ENCODE assay signal across 8 cellular contexts in genomic region chr1:35882586-35882944, GRCh38. TPM values are rescaled to one million over a fixed set of nuclear protein-coding genes. Genes with fewer than 3 reads are reported as not detected.
DNase-seq lines count a peak whose midpoint lies in the region; ATAC-seq, FAIRE-seq and TF ChIP-seq lines count a peak whose summit lies in the region.

No MANE protein-coding gene starts in this region.

- RAD21 ChIA-PET in GM12878 (lab: Charles Lee; ENCODE audit: unreplicated experiment): interaction anchor here (0.6 to 1.1 kb wide), 3 partner anchors 25 to 333 kb away, joined by 3 to 4 read pairs (median 3); no protein-coding TSS in a partner anchor

- POLR2A ChIA-PET in GM12878 (lab: Charles Lee): interaction anchor here (0.9 to 1.6 kb wide), 4 partner anchors 14 to 51 kb away, joined by 3 to 6 read pairs (median 4); partner anchors contain the start of gene AGO3

- WGBS in GM12878 (ENCODE audit: insufficient coverage, insufficient replicate concordance, low lambda C conversion rate, missing lambda C conversion rate): 46% methylated on average over 16 of the region's 16 CpGs
- WGBS in lung, 2 donors: 57 to 58% methylated on average over 16 of the region's 16 CpGs
- WGBS in tibial nerve, 2 donors: 50 to 51% methylated on average over 16 of the region's 16 CpGs

- H3K9ac ChIP-seq in GM12878 (ENCODE audit: control insufficient read depth, insufficient read depth, low read length): no peak overlapping the region

- no peak for DNase-seq in activated naive CD4-positive, alpha-beta T cell treated with anti-CD3 and anti-CD28 coated beads for 36 hours
- DNase-seq in activated naive CD4-positive, alpha-beta T cell treated with Interleukin-2 at 50 U/mL for 16 hours: no peak
- DNase-seq in GM12878 (ENCODE audit: low read depth, low spot score) (no peak), lung (ENCODE audit: low spot score) (no peak), tibial nerve (ENCODE audit: low spot score in 2 of 2) (no peak), MV-4-11 (lab: John Stamatoyannopoulos, UW) (no peak)

- H3K27me3 Mint-ChIP-seq in activated naive CD4-positive, alpha-beta T cell treated with anti-CD3 and anti-CD28 coated beads for 36 hours (ENCODE audit: low read depth): no peaks in the 10 kb centered on the region

- H3K27ac Mint-ChIP-seq in activated naive CD4-positive, alpha-beta T cell treated with anti-CD3 and anti-CD28 coated beads for 36 hours: no peak overlapping the region

- SMC1A ChIA-PET in GM12878 (lab: Charles Lee; ENCODE audit: uncharacterized antibody, unreplicated experiment): interaction anchor here (0.6 to 1.6 kb wide), 2 partner anchors 48 to 299 kb away, joined by 3 to 5 read pairs; partner anchors contain the start of gene AGO3

- H3K36me3 Mint-ChIP-seq in activated naive CD4-positive, alpha-beta T cell treated with anti-CD3 and anti-CD28 coated beads for 36 hours (ENCODE audit: low read depth): no peaks in the 10 kb centered on the region

- ATAC-seq in GM12878 (no peak), lung (ENCODE audit: insufficient read depth, low FRiP score) (no peak), HG03135 (IDR thresholded peaks at IDR 0.05; ENCODE audit: unreplicated experiment) (no peak), HG02938 (IDR thresholded peaks at IDR 0.05; ENCODE audit: unreplicated experiment) (no peak)

- H3K9me3 ChIP-seq in GM12878 (replicated peaks; ENCODE audit: control insufficient read depth, insufficient read depth, low read length) (no peaks in the 10 kb centered on the region), lung (ENCODE audit: control insufficient read depth in 2 of 2, insufficient read depth in 1 of 2, low read length in 1 of 2) (no peaks in the 10 kb centered on the region), tibial nerve (no peaks in the 10 kb centered on the region)

- peak overlapping the region; percentile 89 for H3K4me3 Mint-ChIP-seq in activated naive CD4-positive, alpha-beta T cell treated with anti-CD3 and anti-CD28 coated beads for 36 hours

- CTCF ChIA-PET in activated naive CD4-positive, alpha-beta T cell treated with anti-CD3 and anti-CD28 coated beads for 36 hours (lab: Charles Lee): interaction anchor here (1.0 to 2.4 kb wide), 4 partner anchors 9 to 44 kb away, joined by 3 to 10 read pairs (median 4); no protein-coding TSS in a partner anchor
- CTCF ChIA-PET in GM12878 (lab: Yijun Ruan, JAX): interaction anchor here (0.6 to 1.7 kb wide), 12 partner anchors 9 to 305 kb away, joined by 3 to 8 read pairs (median 4); no protein-coding TSS in a partner anchor

- intact Hi-C loops in activated naive CD4-positive, alpha-beta T cell treated with anti-CD3 and anti-CD28 coated beads for 36 hours (cut with micrococcal nuclease): loop anchor here (2.0 to 5.0 kb wide), 2 partner anchors 75 to 266 kb away; partner anchors contain the start of genes AGO4 and TRAPPC3
- intact Hi-C loops in GM12878 (cut with micrococcal nuclease; ENCODE audit: unreplicated experiment): loop anchor here (2.0 to 10.0 kb wide), 2 partner anchors 48 to 202 kb away; partner anchors contain the start of genes ADPRS, AGO3 and TEKT2

- H3K4me1 ChIP-seq in GM12878 (ENCODE audit: control insufficient read depth, insufficient read depth, low read length) (peaks cover 13% of the 10 kb centered on the region), lung (ENCODE audit: control insufficient read depth in 2 of 2, insufficient read depth in 2 of 2, low read length in 2 of 2) (peaks cover 5 to 17% of the 10 kb centered on the region in 2 donors), tibial nerve (peaks cover 0 to 43% (median 20%) of the 10 kb centered on the region in 4 donors)

- no TSS peak for BruUV-seq in GM12878 (replicated peaks; lab: Mats Ljungman, UMichigan)

- TF ChIP-seq EP300 in GM12878 (IDR thresholded peaks at IDR 0.05; ENCODE audit: borderline replicate concordance in 1 of 2, control insufficient read depth in 1 of 2, low read depth in 2 of 2, low read length in 2 of 2) (no peak), tibial nerve (IDR thresholded peaks at IDR 0.05) (no peak)

- H2AFZ ChIP-seq in GM12878 (ENCODE audit: control insufficient read depth, low read depth, low read length): peak overlapping the region; percentile 59

- peaks cover 11% of the 10 kb centered on the region for H3K79me2 ChIP-seq in GM12878 (ENCODE audit: control insufficient read depth, insufficient read depth, low read length)

- H3K4me1 Mint-ChIP-seq in activated naive CD4-positive, alpha-beta T cell treated with anti-CD3 and anti-CD28 coated beads for 36 hours (ENCODE audit: low read depth): peaks cover 40% of the 10 kb centered on the region

- TF ChIP-seq CTCF in GM12878 (IDR thresholded peaks at IDR 0.05 in 2 of 3, conservative IDR thresholded peaks at IDR 0.05 in 1 of 3; ENCODE audit: control insufficient read depth in 2 of 3, extremely low read depth in 1 of 3, insufficient read depth in 1 of 3, low read depth in 3 of 3, low read length in 3 of 3): no peak
- no peak for TF ChIP-seq CTCF in lung (IDR thresholded peaks at IDR 0.05; ENCODE audit: control extremely low read depth, extremely low read depth)
- TF ChIP-seq CTCF in tibial nerve (IDR thresholded peaks at IDR 0.05): no peak

- H3K4me3 ChIP-seq in GM12878 (no peak overlapping the region), lung (peak overlapping the region; percentile 40), tibial nerve (peak overlapping the region; percentile 3 to 95 (median 88))

- TF ChIP-seq RAD21 in GM12878 (IDR thresholded peaks at IDR 0.05; ENCODE audit: insufficient read depth, low read depth, low read length): no peak

- no peak for FAIRE-seq in GM12878 (lab: Jason Lieb, UNC)

- in situ Hi-C loops in GM12878 (cut with MboI): no loop called here

- H3K9me3 Mint-ChIP-seq in activated naive CD4-positive, alpha-beta T cell treated with anti-CD3 and anti-CD28 coated beads for 36 hours: no peaks in the 10 kb centered on the region

- H3K36me3 ChIP-seq in GM12878 (ENCODE audit: control insufficient read depth in 2 of 2, insufficient read depth in 2 of 2, low read length in 1 of 2) (no peaks in the 10 kb centered on the region), lung (ENCODE audit: control insufficient read depth in 2 of 2, insufficient read depth in 2 of 2, low read length in 2 of 2) (no peaks in the 10 kb centered on the region), tibial nerve (no peaks in the 10 kb centered on the region)

- no peaks in the 10 kb centered on the region for H4K20me1 ChIP-seq in GM12878 (ENCODE audit: control insufficient read depth, insufficient read depth)

- H3K27me3 ChIP-seq in GM12878 (replicated peaks in 1 of 2; ENCODE audit: control insufficient read depth in 2 of 2, insufficient read depth in 2 of 2, low read length in 1 of 2): no peaks in the 10 kb centered on the region
- H3K27me3 ChIP-seq in lung (ENCODE audit: control insufficient read depth, insufficient read depth): no peaks in the 10 kb centered on the region
- H3K27me3 ChIP-seq in tibial nerve: no peaks in the 10 kb centered on the region

- H3K27ac ChIP-seq in GM12878 (ENCODE audit: control insufficient read depth, insufficient read depth) (no peak overlapping the region), lung (ENCODE audit: low read depth in 1 of 2, low read length in 1 of 2) (peak overlapping the region in 1 of 2 donors; percentile 61), tibial nerve (peak overlapping the region in 3 of 4 donors; percentile 52 to 89 (median 87))

- TF ChIP-seq POLR2A in GM12878 (IDR thresholded peaks at IDR 0.05; ENCODE audit: low read depth, low read length) (no peak), tibial nerve (IDR thresholded peaks at IDR 0.05) (no peak)

- no peak overlapping the region; the same call in 1 of the 2 replicates for H3K4me2 ChIP-seq in GM12878 (ENCODE audit: control insufficient read depth, insufficient read depth)

RNA-seq across cellular contexts. Expression of gene AGO1, which starts 0.4 kb away (rescaled TPM):
- total RNA-seq in activated naive CD4-positive, alpha-beta T cell treated with anti-CD3 and anti-CD28 coated beads for 36 hours: 10 to 100 TPM; 24.9 to 25.3 TPM
- total RNA-seq in GM12878 (2013; cell fraction: nucleolus; rRNA removed): 30.6 and 31.0 TPM in 2 replicates
- total RNA-seq in GM12878 (2014; rRNA removed): 7.0 and 7.8 TPM in 2 replicates
- total RNA-seq in GM12878 (2014; rRNA removed; fragmentation: Illumina TruSeq; extraction: Trizol): 7.8 TPM in 2 replicates
- total RNA-seq in GM12878 (2021): 24.0 and 24.2 TPM in 2 replicates
- 6.3 TPM for polyA plus RNA-seq in GM12878 (2011; ENCODE audit: low read depth)
- polyA plus RNA-seq in GM12878 (2011; rRNA removed): 8.2 and 14.5 TPM in 2 replicates
- 17.2 and 18.7 TPM in 2 replicates for polyA plus RNA-seq in GM12878 (2011; cell fraction: cytosol; rRNA removed)
- polyA plus RNA-seq in GM12878 (2011; cell fraction: nucleus; rRNA removed): 18.9 and 20.4 TPM in 2 replicates
- polyA plus RNA-seq in GM12878 (2012): 8.1 and 9.4 TPM in 2 replicates
- 9.7 and 11.8 TPM in 2 replicates for polyA plus RNA-seq in GM12878 (2014; fragmentation: Illumina TruSeq; extraction: Trizol)
- polyA plus RNA-seq in GM12878 (2014; fragmentation: Nextera tagmentation; extraction: Ambion mirVana): 1 to 10 TPM; 1.8 to 3.3 TPM
- polyA plus RNA-seq in GM12878 (2014; rRNA removed): 9.8 and 10.2 TPM in 2 replicates
- 1 to 10 TPM; 7.7 to 8.4 TPM for polyA plus RNA-seq in GM12878 (2016; fragmentation: Nextera tagmentation; extraction: Ambion mirVana)
- polyA minus RNA-seq in GM12878 (2011; rRNA and poly(A)+ RNA removed): 36.6 and 47.7 TPM in 2 replicates
- polyA minus RNA-seq in GM12878 (2011; cell fraction: cytosol; rRNA and poly(A)+ RNA removed): 15.0 and 21.2 TPM in 2 replicates
- polyA minus RNA-seq in GM12878 (2011; cell fraction: nucleus; rRNA and poly(A)+ RNA removed): 7.6 and 12.0 TPM in 2 replicates
- 10 to 100 TPM; 21.4 to 28.6 TPM for total RNA-seq in lung
- 1 to 10 TPM; 3.7 to 5.4 TPM for polyA plus RNA-seq in lung
- total RNA-seq in tibial nerve: 10 to 100 TPM in 3 of 4 donors, 1 to 10 TPM in 1; 9.2 to 24.0 (median 20.1) TPM

RNA-seq across cellular contexts. Expression of gene AGO3, which starts 48.3 kb away (rescaled TPM):
- total RNA-seq in activated naive CD4-positive, alpha-beta T cell treated with anti-CD3 and anti-CD28 coated beads for 36 hours: 10 to 100 TPM; 25.1 to 28.2 TPM
- 90.9 and 91.0 TPM in 2 replicates for total RNA-seq in GM12878 (2013; cell fraction: nucleolus; rRNA removed)
- 8.5 and 11.5 TPM in 2 replicates for total RNA-seq in GM12878 (2014; rRNA removed)
- total RNA-seq in GM12878 (2014; rRNA removed; fragmentation: Illumina TruSeq; extraction: Trizol): 10.0 and 11.8 TPM in 2 replicates
- 16.1 and 17.6 TPM in 2 replicates for total RNA-seq in GM12878 (2021)
- 9.6 TPM for polyA plus RNA-seq in GM12878 (2011; ENCODE audit: low read depth)
- 26.7 and 35.2 TPM in 2 replicates for polyA plus RNA-seq in GM12878 (2011; rRNA removed)
- 18.6 and 23.9 TPM in 2 replicates for polyA plus RNA-seq in GM12878 (2011; cell fraction: cytosol; rRNA removed)
- 30.5 and 30.8 TPM in 2 replicates for polyA plus RNA-seq in GM12878 (2011; cell fraction: nucleus; rRNA removed)
- 5.8 and 8.9 TPM in 2 replicates for polyA plus RNA-seq in GM12878 (2012)
- 11.6 and 12.3 TPM in 2 replicates for polyA plus RNA-seq in GM12878 (2014; fragmentation: Illumina TruSeq; extraction: Trizol)
- polyA plus RNA-seq in GM12878 (2014; fragmentation: Nextera tagmentation; extraction: Ambion mirVana): 1 to 10 TPM; 3.9 to 4.2 TPM
- polyA plus RNA-seq in GM12878 (2014; rRNA removed): 10.3 and 12.8 TPM in 2 replicates
- polyA plus RNA-seq in GM12878 (2016; fragmentation: Nextera tagmentation; extraction: Ambion mirVana): 10 to 100 TPM; 17.2 to 18.6 TPM
- polyA minus RNA-seq in GM12878 (2011; rRNA and poly(A)+ RNA removed): 44.2 and 61.5 TPM in 2 replicates
- polyA minus RNA-seq in GM12878 (2011; cell fraction: cytosol; rRNA and poly(A)+ RNA removed): 8.6 and 17.7 TPM in 2 replicates
- polyA minus RNA-seq in GM12878 (2011; cell fraction: nucleus; rRNA and poly(A)+ RNA removed): 23.8 and 38.1 TPM in 2 replicates
- total RNA-seq in lung: 10 to 100 TPM; 32.4 to 60.4 TPM
- 1 to 10 TPM; 4.4 to 6.8 TPM for polyA plus RNA-seq in lung
- 10 to 100 TPM; 16.2 to 31.8 (median 27.7) TPM for total RNA-seq in tibial nerve
